Comparison of ENCODE assay signal across 28 cellular contexts in genomic region chr14:56367416-56367815, GRCh38.
"Had no signal": no experiment of that assay in that cellular context is flagged by ENCODE, and none has a peak within 500 bp of the region (broad histone marks: within the 10 kb centered on the region; RNA-seq: fewer than 3 reads in every experiment).

No MANE protein-coding gene starts in this region.

- H3K27ac ChIP-seq: stomach, suprapubic skin, testis, thoracic aorta, thyroid gland, tibial artery, tibial nerve, transverse colon, upper lobe of left lung, upper lobe of right lung, uterus, vagina had no signal

- H3K4me3 Mint-ChIP-seq: stimulated activated effector memory CD8-positive, alpha-beta T cell treated with anti-CD3 and anti-CD28 coated beads, Interleukin-12 subunit alpha, Interleukin-12 subunit beta, amount 100 ng/mL, for 72 hours; stimulated activated memory B cell treated with anti-CD40 and anti-IgM and Interleukin-4, amounts not matched to agents 10 μg/mL and 1 μg/mL and 100 μg/mL, for 72 hours; stimulated activated naive CD8-positive, alpha-beta T cell treated with anti-CD3 and anti-CD28 coated beads, Interleukin-15, amount 100 ng/mL, for 72 hours; stimulated activated naive CD8-positive, alpha-beta T cell treated with anti-CD3 and anti-CD28 coated beads, Interleukin-15, Interleukin-2, amounts not matched to agents 100 ng/mL and 50 ng/mL, for 24 hours; type B pancreatic cell had no signal

- H3K4me1 Mint-ChIP-seq: stimulated activated effector memory CD8-positive, alpha-beta T cell treated with anti-CD3 and anti-CD28 coated beads, Interleukin-12 subunit alpha, Interleukin-12 subunit beta, amount 100 ng/mL, for 72 hours; stimulated activated memory B cell treated with anti-CD40 and anti-IgM and Interleukin-4, amounts not matched to agents 10 μg/mL and 1 μg/mL and 100 μg/mL, for 72 hours; stimulated activated naive CD8-positive, alpha-beta T cell treated with anti-CD3 and anti-CD28 coated beads, Interleukin-15, amount 100 ng/mL, for 72 hours had no signal

- H3K27me3 Mint-ChIP-seq: stimulated activated memory B cell treated with anti-CD40 and anti-IgM and Interleukin-4, amounts not matched to agents 10 μg/mL and 1 μg/mL and 100 μg/mL, for 72 hours; stimulated activated naive CD8-positive, alpha-beta T cell treated with anti-CD3 and anti-CD28 coated beads, Interleukin-15, Interleukin-2, amounts not matched to agents 100 ng/mL and 50 ng/mL, for 24 hours; type B pancreatic cell had no signal

- H3K27me3 ChIP-seq: stomach, suprapubic skin, testis, thyroid gland, tibial artery, tibial nerve, transverse colon, upper lobe of left lung, upper lobe of right lung, uterus, vagina had no signal

- H3K9me3 ChIP-seq: testis, thyroid gland, upper lobe of right lung, uterus, vagina had no signal

- ATAC-seq: stimulated activated effector memory CD8-positive, alpha-beta T cell treated with anti-CD3 and anti-CD28 coated beads, Interleukin-12 subunit alpha, Interleukin-12 subunit beta, amount 100 ng/mL, for 72 hours; stimulated activated memory B cell treated with anti-CD40 and anti-IgM and Interleukin-4, amounts not matched to agents 10 μg/mL and 1 μg/mL and 100 μg/mL, for 72 hours; stimulated activated naive CD8-positive, alpha-beta T cell treated with anti-CD3 and anti-CD28 coated beads, Interleukin-15, amount 100 ng/mL, for 72 hours; stimulated activated naive CD8-positive, alpha-beta T cell treated with anti-CD3 and anti-CD28 coated beads, Interleukin-15, Interleukin-2, amounts not matched to agents 100 U/mL and 50 U/mL, for 24 hours; upper lobe of right lung had no signal

- H3K36me3 Mint-ChIP-seq: stimulated activated effector memory CD8-positive, alpha-beta T cell treated with anti-CD3 and anti-CD28 coated beads, Interleukin-12 subunit alpha, Interleukin-12 subunit beta, amount 100 ng/mL, for 72 hours; type B pancreatic cell had no signal

- H3K4me3 ChIP-seq: stomach, suprapubic skin, testis, thoracic aorta, thyroid gland, tibial artery, tibial nerve, transverse colon, upper lobe of left lung, upper lobe of right lung, uterus, vagina had no signal

- FAIRE-seq: urothelium cell line had no signal

- DNase-seq: stimulated activated CD4-positive, alpha-beta T cell treated with anti-CD3 and anti-CD28 coated beads, Interleukin-2, amount 100 ng/mL, for 48 hours; stimulated activated CD4-positive, alpha-beta T cell treated with anti-CD3 and anti-CD28 coated beads, Interleukin-4, amount 100 ng/mL, for 1 hour; stimulated activated CD4-positive, alpha-beta T cell treated with anti-CD3 and anti-CD28 coated beads, Interleukin-4, amount 100 ng/mL, for 24 hours; stimulated activated CD4-positive, alpha-beta T cell treated with anti-CD3 and anti-CD28 coated beads, Interleukin-4, amount 100 ng/mL, for 4 hours; stimulated activated CD8-positive, alpha-beta memory T cell treated with anti-CD3 and anti-CD28 coated beads, Interleukin-4, amount 100 ng/mL, for 48 hours; stimulated activated naive CD4-positive, alpha-beta T cell; stimulated activated naive CD4-positive, alpha-beta T cell treated with Interleukin-2 at 50 U/mL for 16 hours; stimulated activated naive CD8-positive, alpha-beta T cell treated with anti-CD3 and anti-CD28 coated beads, Interleukin-15, amount 100 ng/mL, for 72 hours; stimulated activated naive CD8-positive, alpha-beta T cell treated with anti-CD3 and anti-CD28 coated beads, Interleukin-15, Interleukin-2, amounts not matched to agents 100 U/mL and 50 U/mL, for 24 hours; stomach; substantia nigra; testis; thyroid gland; tibial artery; transverse colon; trophoblast cell; upper lobe of left lung; upper lobe of right lung; uterus had no signal

- H3K27ac Mint-ChIP-seq: stimulated activated effector memory CD8-positive, alpha-beta T cell treated with anti-CD3 and anti-CD28 coated beads, Interleukin-12 subunit alpha, Interleukin-12 subunit beta, amount 100 ng/mL, for 72 hours; stimulated activated memory B cell treated with anti-CD40 and anti-IgM and Interleukin-4, amounts not matched to agents 10 μg/mL and 1 μg/mL and 100 μg/mL, for 72 hours; stimulated activated naive CD8-positive, alpha-beta T cell treated with anti-CD3 and anti-CD28 coated beads, Interleukin-15, amount 100 ng/mL, for 72 hours; stimulated activated naive CD8-positive, alpha-beta T cell treated with anti-CD3 and anti-CD28 coated beads, Interleukin-15, Interleukin-2, amounts not matched to agents 100 ng/mL and 50 ng/mL, for 24 hours; type B pancreatic cell had no signal

- H3K36me3 ChIP-seq: stomach, suprapubic skin, thoracic aorta, thyroid gland, tibial nerve, transverse colon, upper lobe of left lung, upper lobe of right lung, uterus, vagina had no signal
